ENCODE assay signal across 8 cellular contexts in genomic region chr7:2637505-2638223, GRCh38. TPM values are rescaled to one million over a fixed set of nuclear protein-coding genes. Genes with fewer than 3 reads are reported as not detected.
DNase-seq lines count a peak whose midpoint lies in the region; ATAC-seq and TF ChIP-seq lines count a peak whose summit lies in the region.
"Had no signal": no experiment of that assay in that cellular context is flagged by ENCODE, and none has a peak within 500 bp of the region (broad histone marks: within the 10 kb centered on the region; RNA-seq: fewer than 3 reads in every experiment).

No MANE protein-coding gene starts in this region.

- H4K8ac ChIP-seq in mesenchymal stem cell (ENCODE audit: low read length) = no peak overlapping the region

- 89% methylated on average over 23 of the region's 23 CpGs for WGBS in mesenchymal stem cell

- peak overlapping the region in 1 of 2 experiments; percentile 34 for H3K23ac ChIP-seq in mesenchymal stem cell (ENCODE audit: low read length in 2 of 2)

- H3K9me3 ChIP-seq in ascending aorta (no peaks in the 10 kb centered on the region), mesenchymal stem cell (ENCODE audit: control insufficient read depth, low read length) (no peaks in the 10 kb centered on the region), vagina (no peaks in the 10 kb centered on the region)

- peak overlapping the region; percentile 61 for H3K9ac ChIP-seq in mesenchymal stem cell (ENCODE audit: low read length)

- peak overlapping the region; percentile 41 for H2AK5ac ChIP-seq in mesenchymal stem cell (ENCODE audit: low read length, severe bottlenecking)

- peak; percentile 37 for ATAC-seq in HG03108 (IDR thresholded peaks at IDR 0.05; ENCODE audit: unreplicated experiment)
- ATAC-seq in HG02642 (IDR thresholded peaks at IDR 0.05; ENCODE audit: poor library complexity, unreplicated experiment) = no peak

- no peak overlapping the region for H4K91ac ChIP-seq in mesenchymal stem cell (ENCODE audit: low read length)

- intact Hi-C loops in ascending aorta (cut with DNase I) = loop anchor here (10.0 kb wide), 1 partner anchor 1103 kb away; the partner anchor contains the start of gene MAFK
- intact Hi-C loops in vagina (cut with DNase I) = loop anchor here (10.0 kb wide), 1 partner anchor 83 kb away; the partner anchor contains the start of genes BRAT1 and IQCE

- peak overlapping the region; percentile 7 to 72 for H3K27ac ChIP-seq in ascending aorta
- H3K27ac ChIP-seq in mesenchymal stem cell (ENCODE audit: low read length, poor library complexity, severe bottlenecking) = peak overlapping the region; percentile 99
- H3K27ac ChIP-seq in vagina = peak overlapping the region; percentile 63

- DNase-seq in ascending aorta (ENCODE audit: low spot score in 2 of 2) = peak in 1 of 2 donors; percentile 86
- no peak for DNase-seq in mesenchymal stem cell
- no peak for DNase-seq in vagina (ENCODE audit: extremely low spot score in 2 of 2)
- DNase-seq in stimulated activated naive CD4-positive, alpha-beta T cell (lab: John Stamatoyannopoulos, UW) = no peak
- DNase-seq in DMS79 (lab: John Stamatoyannopoulos, UW) = no peak

- peak overlapping the region in 1 of 2 experiments; percentile 63 for H3K18ac ChIP-seq in mesenchymal stem cell (ENCODE audit: low read depth in 1 of 2, low read length in 2 of 2)

- H3K14ac ChIP-seq in mesenchymal stem cell (ENCODE audit: low read length in 2 of 2) = peak overlapping the region in 1 of 2 experiments; percentile 9

- no peak overlapping the region for H2BK120ac ChIP-seq in mesenchymal stem cell (ENCODE audit: low read depth, low read length)

- TF ChIP-seq CTCF in ascending aorta (IDR thresholded peaks at IDR 0.05) (no peak), vagina (IDR thresholded peaks at IDR 0.05) (no peak)

- H3K27me3 ChIP-seq in ascending aorta = no peaks in the 10 kb centered on the region
- H3K27me3 ChIP-seq in mesenchymal stem cell (ENCODE audit: control insufficient read depth in 1 of 2, insufficient read depth in 1 of 2, low read length in 2 of 2) = no peaks in the 10 kb centered on the region
- no peaks in the 10 kb centered on the region for H3K27me3 ChIP-seq in vagina

- H2BK12ac ChIP-seq in mesenchymal stem cell (ENCODE audit: low read length in 2 of 2) = peak overlapping the region in 1 of 2 experiments; percentile 29

- H3K36me3 ChIP-seq in ascending aorta (no peaks in the 10 kb centered on the region), mesenchymal stem cell (ENCODE audit: control insufficient read depth in 1 of 2, insufficient read depth in 2 of 2, low read depth in 1 of 2, low read length in 2 of 2) (peaks cover 4 to 57% of the 10 kb centered on the region in 2 experiments), vagina (no peaks in the 10 kb centered on the region)

- H3K79me1 ChIP-seq in mesenchymal stem cell (replicated peaks; ENCODE audit: low read length, poor library complexity, severe bottlenecking) = no peaks in the 10 kb centered on the region

- H3K4me3 ChIP-seq in ascending aorta = peak overlapping the region in 1 of 2 donors; percentile 6
- H3K4me3 ChIP-seq in mesenchymal stem cell (ENCODE audit: insufficient read depth in 1 of 2, low read depth in 1 of 2, low read length in 2 of 2) = peak overlapping the region in 1 of 2 experiments; percentile 41
- peak overlapping the region in 1 of 2 donors; percentile 4 for H3K4me3 ChIP-seq in vagina

- H3K4me1 ChIP-seq in ascending aorta = peaks cover 44 to 70% of the 10 kb centered on the region in 2 donors
- peaks cover 80% of the 10 kb centered on the region for H3K4me1 ChIP-seq in mesenchymal stem cell (ENCODE audit: control insufficient read depth, insufficient read depth, low read depth, low read length)
- H3K4me1 ChIP-seq in vagina = peaks cover 93% of the 10 kb centered on the region

- H2AFZ ChIP-seq in mesenchymal stem cell (ENCODE audit: low read depth, low read length) = no peak overlapping the region

- no peak for TF ChIP-seq POLR2A in vagina (IDR thresholded peaks at IDR 0.05)

- H3K4me2 ChIP-seq in mesenchymal stem cell (ENCODE audit: low read length, poor library complexity, severe bottlenecking) = peak overlapping the region; percentile 40

- peak overlapping the region; percentile 79 for H2BK5ac ChIP-seq in mesenchymal stem cell (ENCODE audit: low read depth, low read length, poor library complexity, severe bottlenecking)

- no peak overlapping the region for H3K4ac ChIP-seq in mesenchymal stem cell (ENCODE audit: low read depth in 1 of 2, low read length in 2 of 2)

- H2BK15ac ChIP-seq in mesenchymal stem cell (ENCODE audit: low read depth, poor library complexity, severe bottlenecking) = no peak overlapping the region

RNA-seq across cellular contexts. Expression of gene TTYH3, which starts 5.9 kb away (rescaled TPM):
- 70.5 TPM for total RNA-seq in ascending aorta
- 198 TPM for polyA plus RNA-seq in mesenchymal stem cell (2013, experiment 1 of 2)
- polyA plus RNA-seq in mesenchymal stem cell (2013, experiment 2 of 2) = 194 TPM
- 33.9 TPM for total RNA-seq in vagina

RNA-seq across cellular contexts. Expression of gene AMZ1, which starts 50.3 kb away (rescaled TPM):
- not detected for total RNA-seq in ascending aorta
- 0.06 TPM for polyA plus RNA-seq in mesenchymal stem cell (2013, experiment 1 of 2)
- polyA plus RNA-seq in mesenchymal stem cell (2013, experiment 2 of 2) = 0.07 TPM
- 1.2 TPM for total RNA-seq in vagina
- total RNA-seq: LHCN-M2 had no signal

Comparison
In these comparisons a context has a peak if more than half of its experiments do, and no peak if none do; other contexts are left out.
1. H3K27ac ChIP-seq: peak in every context shown above with its lines; median percentile 99 in mesenchymal stem cell; 63 in vagina; 40 in ascending aorta.